Comparison of ENCODE assay signal across 13 cellular contexts in genomic region chr7:51045319-51046102, GRCh38.
A peak's percentile ranks its signal among the peaks of the same experiment; 100 is the strongest.
DNase-seq lines count a peak whose midpoint lies in the region; ATAC-seq and TF ChIP-seq lines count a peak whose summit lies in the region.
"Had no signal": no experiment of that assay in that cellular context is flagged by ENCODE, and none has a peak within 500 bp of the region (broad histone marks: within the 10 kb centered on the region; RNA-seq: fewer than 3 reads in every experiment).

No MANE protein-coding gene starts in this region.

- ATAC-seq in left lung, result peak; percentile 92
- ATAC-seq: GM12878 had no signal

- H3K9me3 Mint-ChIP-seq in CD8-positive, alpha-beta memory T cell, result no peaks in the 10 kb centered on the region
- H3K9me3 Mint-ChIP-seq: activated naive CD4-positive, alpha-beta T cell treated with anti-CD3 and anti-CD28 coated beads, Interleukin-2, amount 10 ng/mL, durations not matched to agents 7 days and 5 days had no signal

- no peaks in the 10 kb centered on the region for H3K4me1 Mint-ChIP-seq in CD8-positive, alpha-beta memory T cell
- H3K4me1 Mint-ChIP-seq: activated naive CD4-positive, alpha-beta T cell treated with anti-CD3 and anti-CD28 coated beads, Interleukin-2, amount 10 ng/mL, durations not matched to agents 7 days and 5 days had no signal

- POLR2A ChIA-PET in CD8-positive, alpha-beta memory T cell (lab: Charles Lee), result no interaction called here

- intact Hi-C loops in left lung (cut with DNase I), result no loop called here

- TF ChIP-seq CTCF in astrocyte of the cerebellum (IDR thresholded peaks at IDR 0.05; ENCODE audit: low read depth, low read length, missing control alignments), result no peak
- no peak for TF ChIP-seq CTCF in left lung (IDR thresholded peaks at IDR 0.05)

- no peak overlapping the region for H3K27ac ChIP-seq in left lung
- no peak overlapping the region for H3K27ac ChIP-seq in CD8-positive, alpha-beta memory T cell (ENCODE audit: low read depth, low read length)
- H3K27ac ChIP-seq: BLaER1 treated with 17β-estradiol and CSF1 and Interleukin-3, amounts not matched to agents 10 nM and 100 nM had no signal

- no peaks in the 10 kb centered on the region for H3K27me3 Mint-ChIP-seq in CD8-positive, alpha-beta memory T cell

- H3K4me1 ChIP-seq in left lung, result no peaks in the 10 kb centered on the region
- H3K4me1 ChIP-seq in CD8-positive, alpha-beta memory T cell (ENCODE audit: insufficient read depth, low read length), result no peaks in the 10 kb centered on the region
- H3K4me1 ChIP-seq: BLaER1 treated with 17β-estradiol and CSF1 and Interleukin-3, amounts not matched to agents 10 nM and 100 nM had no signal

- no peaks in the 10 kb centered on the region for H3K27me3 ChIP-seq in left lung
- H3K27me3 ChIP-seq in CD8-positive, alpha-beta memory T cell (ENCODE audit: insufficient read depth, low read length, poor library complexity, severe bottlenecking), result no peaks in the 10 kb centered on the region
- H3K27me3 ChIP-seq: BLaER1 treated with 17β-estradiol and CSF1 and Interleukin-3, amounts not matched to agents 10 nM and 100 nM had no signal

- H3K36me3 ChIP-seq in left lung, result no peaks in the 10 kb centered on the region
- H3K36me3 ChIP-seq in CD8-positive, alpha-beta memory T cell (ENCODE audit: insufficient read depth, low read length), result no peaks in the 10 kb centered on the region
- H3K36me3 ChIP-seq: BLaER1 treated with 17β-estradiol and CSF1 and Interleukin-3, amounts not matched to agents 10 nM and 100 nM had no signal

- no peak overlapping the region for H3K27ac Mint-ChIP-seq in CD8-positive, alpha-beta memory T cell
- H3K27ac Mint-ChIP-seq: activated naive CD4-positive, alpha-beta T cell treated with anti-CD3 and anti-CD28 coated beads, Interleukin-2, amount 10 ng/mL, durations not matched to agents 7 days and 5 days had no signal

- no peak overlapping the region for H3K4me3 Mint-ChIP-seq in CD8-positive, alpha-beta memory T cell
- H3K4me3 Mint-ChIP-seq: activated naive CD4-positive, alpha-beta T cell treated with anti-CD3 and anti-CD28 coated beads, Interleukin-2, amount 10 ng/mL, durations not matched to agents 7 days and 5 days had no signal

- H3K9me3 ChIP-seq in left lung, result no peaks in the 10 kb centered on the region
- no peaks in the 10 kb centered on the region for H3K9me3 ChIP-seq in CD8-positive, alpha-beta memory T cell (ENCODE audit: low read length)
- H3K9me3 ChIP-seq: BLaER1 treated with 17β-estradiol and CSF1 and Interleukin-3, amounts not matched to agents 10 nM and 100 nM had no signal

- no peaks in the 10 kb centered on the region for H3K36me3 Mint-ChIP-seq in CD8-positive, alpha-beta memory T cell
- H3K36me3 Mint-ChIP-seq: activated naive CD4-positive, alpha-beta T cell treated with anti-CD3 and anti-CD28 coated beads, Interleukin-2, amount 10 ng/mL, durations not matched to agents 7 days and 5 days had no signal

- H3K4me3 ChIP-seq in astrocyte of the cerebellum (ENCODE audit: low read depth, low read length), result no peak overlapping the region
- no peak overlapping the region for H3K4me3 ChIP-seq in left lung
- no peak overlapping the region for H3K4me3 ChIP-seq in CD8-positive, alpha-beta memory T cell (ENCODE audit: low read length)
- H3K4me3 ChIP-seq: BLaER1 treated with 17β-estradiol and CSF1 and Interleukin-3, amounts not matched to agents 10 nM and 100 nM; GM12878 had no signal

- CTCF ChIA-PET in CD8-positive, alpha-beta memory T cell (lab: Charles Lee), result no interaction called here

- in situ Hi-C loops in astrocyte of the cerebellum (cut with HindIII; ENCODE audit: low sequenced_read_pairs), result no loop called here

- peak; percentile 99 for DNase-seq in A172 (ENCODE audit: low spot score)
- DNase-seq in HK-2 (ENCODE audit: unreplicated experiment), result peak; percentile 80
- peak; percentile 87 for DNase-seq in astrocyte of the cerebellum (ENCODE audit: low read depth)
- peak in 1 of 2 donors; percentile 47 for DNase-seq in left lung
- DNase-seq in CD8-positive, alpha-beta memory T cell, result no peak
- DNase-seq in RPMI8226, result no peak
- no peak for DNase-seq in NCI-H446 treated with DMSO at 0.1 percent for 48 hours (lab: John Stamatoyannopoulos, UW)
- DNase-seq in stimulated activated naive CD4-positive, alpha-beta T cell treated with Interleukin-2 at 50 U/mL for 16 hours (lab: John Stamatoyannopoulos, UW), result no peak
- DNase-seq: activated CD4-positive, alpha-beta T cell treated with anti-CD3 and anti-CD28 coated beads for 4 hours; activated naive CD4-positive, alpha-beta T cell treated with anti-CD3 and anti-CD28 coated beads, Interleukin-2, amount 10 ng/mL, durations not matched to agents 7 days and 5 days; NCI-H2029 had no signal

Comparison
In these comparisons a context has a peak if more than half of its experiments do, and no peak if none do; other contexts are left out.
1. DNase-seq: peak in A172 (single experiment), HK-2 (single experiment) and astrocyte of the cerebellum (single experiment); none in CD8-positive, alpha-beta memory T cell (0 of 5), RPMI8226 (single experiment), NCI-H446 treated with DMSO at 0.1 percent for 48 hours (single experiment) and stimulated activated naive CD4-positive, alpha-beta T cell treated with Interleukin-2 at 50 U/mL for 16 hours (single experiment).